17 cellular contexts compared by ENCODE assay signal in genomic region chr5:164235176-164235914, GRCh38.
DNase-seq lines count a peak whose midpoint lies in the region; ATAC-seq and TF ChIP-seq lines count a peak whose summit lies in the region.
"Had no signal": no experiment of that assay in that cellular context is flagged by ENCODE, and none has a peak within 500 bp of the region (broad histone marks: within the 10 kb centered on the region; RNA-seq: fewer than 3 reads in every experiment).

No MANE protein-coding gene starts in this region.

- H2AFZ ChIP-seq in smooth muscle cell (ENCODE audit: low read depth), result no peak overlapping the region
- H2AFZ ChIP-seq: GM23338 had no signal

- H3K4me2 ChIP-seq in smooth muscle cell, result peak overlapping the region; percentile 15
- H3K4me2 ChIP-seq: GM23338 had no signal

- ATAC-seq in foreskin keratinocyte (peak; percentile 41), HG02852 (IDR thresholded peaks at IDR 0.05; ENCODE audit: unreplicated experiment) (no peak), upper lobe of right lung (no peak)
- ATAC-seq: GM23338; sciatic nerve; stimulated activated memory B cell treated with anti-CD40 and anti-IgM and Interleukin-4, amounts not matched to agents 10 μg/mL and 1 μg/mL and 100 μg/mL, for 72 hours had no signal

- intact Hi-C loops in upper lobe of right lung (cut with DNase I), result no loop called here

- peak; percentile 86 for DNase-seq in HCEC 1CT
- peak; percentile 59 for DNase-seq in adipocyte (ENCODE audit: low read depth)
- DNase-seq in foreskin keratinocyte, result peak in 1 of 2 donors; percentile 45
- no peak for DNase-seq in smooth muscle cell (lab: John Stamatoyannopoulos, UW; ENCODE audit: unreplicated experiment)
- DNase-seq in NCI-H2227 (lab: John Stamatoyannopoulos, UW; ENCODE audit: unreplicated experiment), result no peak
- DNase-seq in COR-L47 (lab: John Stamatoyannopoulos, UW), result no peak
- no peak for DNase-seq in upper lobe of right lung
- DNase-seq: activated effector memory CD4-positive, alpha-beta T cell treated with anti-CD3 and anti-CD28 coated beads, Interleukin-2, amount 50 U/mL, for 16 hours; CD4-positive, alpha-beta memory T cell; hypothalamus; lower lobe of right lung; nephron progenitor cell; SJCRH30 had no signal

- no peak overlapping the region for H3K27ac ChIP-seq in foreskin keratinocyte
- H3K27ac ChIP-seq in smooth muscle cell (ENCODE audit: low read depth), result no peak overlapping the region
- no peak overlapping the region for H3K27ac ChIP-seq in upper lobe of right lung
- H3K27ac ChIP-seq: lower lobe of right lung, SJCRH30 had no signal

- H3F3A ChIP-seq in smooth muscle cell (ENCODE audit: low read depth), result no peaks in the 10 kb centered on the region

- H3K4me1 ChIP-seq in adipocyte (ENCODE audit: control insufficient read depth, insufficient read depth, low read length), result peaks cover 49% of the 10 kb centered on the region
- H3K4me1 ChIP-seq in foreskin keratinocyte, result peaks cover 7% of the 10 kb centered on the region
- no peaks in the 10 kb centered on the region for H3K4me1 ChIP-seq in smooth muscle cell (ENCODE audit: low read depth)
- no peaks in the 10 kb centered on the region for H3K4me1 ChIP-seq in upper lobe of right lung
- H3K4me1 ChIP-seq: lower lobe of right lung, SJCRH30 had no signal

- no peaks in the 10 kb centered on the region for H3K9me3 ChIP-seq in adipocyte (ENCODE audit: control insufficient read depth, low read length)
- H3K9me3 ChIP-seq in smooth muscle cell (replicated peaks; ENCODE audit: low read depth), result no peaks in the 10 kb centered on the region
- no peaks in the 10 kb centered on the region for H3K9me3 ChIP-seq in upper lobe of right lung
- H3K9me3 ChIP-seq: lower lobe of right lung, SJCRH30 had no signal

- TF ChIP-seq CTCF in foreskin keratinocyte (conservative IDR thresholded peaks at IDR 0.05), result no peak
- TF ChIP-seq CTCF in smooth muscle cell (IDR thresholded peaks at IDR 0.05; ENCODE audit: borderline replicate concordance, insufficient read depth, poor library complexity, severe bottlenecking), result no peak
- TF ChIP-seq CTCF in upper lobe of right lung (IDR thresholded peaks at IDR 0.05), result no peak

- H3K36me3 ChIP-seq in adipocyte (ENCODE audit: control insufficient read depth, insufficient read depth, low read length, severe bottlenecking) (no peaks in the 10 kb centered on the region), smooth muscle cell (ENCODE audit: low read depth) (no peaks in the 10 kb centered on the region), upper lobe of right lung (no peaks in the 10 kb centered on the region)
- H3K36me3 ChIP-seq: lower lobe of right lung, SJCRH30 had no signal

- peak overlapping the region; percentile 7 for H3K9ac ChIP-seq in adipocyte (ENCODE audit: low read length)
- no peak overlapping the region for H3K9ac ChIP-seq in smooth muscle cell (ENCODE audit: low read depth)

- H3K4me3 ChIP-seq in adipocyte (ENCODE audit: low read length) (peak overlapping the region; percentile 30), smooth muscle cell (no peak overlapping the region), upper lobe of right lung (no peak overlapping the region)
- H3K4me3 ChIP-seq: GM23338, lower lobe of right lung, SJCRH30 had no signal

- H3K27me3 ChIP-seq in adipocyte (replicated peaks; ENCODE audit: control insufficient read depth, insufficient read depth, low read length) (no peaks in the 10 kb centered on the region), foreskin keratinocyte (no peaks in the 10 kb centered on the region), smooth muscle cell (ENCODE audit: low read depth) (no peaks in the 10 kb centered on the region), upper lobe of right lung (no peaks in the 10 kb centered on the region)
- H3K27me3 ChIP-seq: SJCRH30 had no signal

- no peaks in the 10 kb centered on the region for H3K79me2 ChIP-seq in smooth muscle cell (ENCODE audit: low read depth)

- H4K20me1 ChIP-seq in smooth muscle cell (ENCODE audit: low read depth), result no peaks in the 10 kb centered on the region

- WGBS in smooth muscle cell (ENCODE audit: low lambda C conversion rate), result 75% methylated on average over 3 of the region's 3 CpGs

Comparison
In these comparisons a context has a peak if more than half of its experiments do, and no peak if none do; other contexts are left out.
1. DNase-seq: peak in HCEC 1CT (single experiment) and adipocyte (single experiment); none in smooth muscle cell (single experiment), NCI-H2227 (single experiment), COR-L47 (single experiment) and upper lobe of right lung (single experiment).